8 cellular contexts compared by ENCODE assay signal in the genomic region with DNA sequence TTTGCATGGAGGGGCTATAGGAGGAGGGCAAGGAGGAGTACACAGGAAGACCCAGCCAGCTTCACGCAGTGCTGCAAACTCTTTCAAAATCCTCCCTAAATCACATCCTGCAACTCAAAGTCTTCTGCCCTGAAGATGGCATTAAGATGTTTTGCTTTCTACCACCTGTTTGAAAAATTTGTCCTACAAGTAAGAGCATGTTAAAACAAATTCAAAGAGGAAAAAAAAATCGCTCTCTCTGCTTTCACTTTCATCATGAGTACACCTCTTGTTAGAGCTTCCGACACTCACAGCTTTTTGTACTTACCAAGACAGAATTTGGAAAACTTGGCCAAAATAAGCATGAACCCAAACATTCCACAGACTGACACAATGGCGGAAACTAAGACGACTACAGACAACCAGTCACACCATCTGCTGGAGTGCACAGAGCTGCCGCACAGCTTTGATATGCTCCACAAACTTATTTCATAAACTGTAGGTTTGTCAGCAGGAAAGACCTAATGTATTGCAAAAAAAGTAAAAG. TPM values are rescaled to one million over a fixed set of nuclear protein-coding genes. Genes with fewer than 3 reads are reported as not detected.
DNase-seq lines count a peak whose midpoint lies in the region; ATAC-seq and TF ChIP-seq lines count a peak whose summit lies in the region.

No MANE protein-coding gene starts in this region.

- peak; percentile 15 for DNase-seq in NCI-H2029 (lab: John Stamatoyannopoulos, UW)
- DNase-seq in NCI-H2029 treated with DMSO at 0.1 percent for 48 hours (lab: John Stamatoyannopoulos, UW): no peak
- no peak for DNase-seq in HFF-Myc (ENCODE audit: extremely low read depth, low read depth)
- DNase-seq in OCI-M1 (lab: John Stamatoyannopoulos, UW): peak; percentile 82
- DNase-seq in naive B cell: peak; percentile 38
- DNase-seq in NCI-H1694 treated with DMSO at 0.1 percent for 48 hours (lab: John Stamatoyannopoulos, UW): no peak
- no peak for DNase-seq in NCI-H2107 treated with DMSO at 0.1 percent for 48 hours (lab: John Stamatoyannopoulos, UW; ENCODE audit: unreplicated experiment)

- H3K4me3 Mint-ChIP-seq in dendritic cell treated with granulocyte-macrophage colony-stimulating factor and Interleukin-4, amounts not matched to agents 40 ng/mL and 50 ng/mL, for 4 days: peak overlapping the region; percentile 76
- peak overlapping the region; percentile 85 to 97 (median 92) for H3K4me3 Mint-ChIP-seq in naive B cell

- no peak for TF ChIP-seq CTCF in HFF-Myc (IDR thresholded peaks at IDR 0.05; ENCODE audit: low read depth, low read length, missing control alignments)

- H3K36me3 Mint-ChIP-seq in dendritic cell treated with granulocyte-macrophage colony-stimulating factor and Interleukin-4, amounts not matched to agents 40 ng/mL and 50 ng/mL, for 4 days (ENCODE audit: low read depth): no peaks in the 10 kb centered on the region
- H3K36me3 Mint-ChIP-seq in naive B cell: no peaks in the 10 kb centered on the region

- peak; percentile 65 to 68 for ATAC-seq in naive B cell (ENCODE audit: low read depth in 2 of 2)

- no peaks in the 10 kb centered on the region for H3K9me3 Mint-ChIP-seq in dendritic cell treated with granulocyte-macrophage colony-stimulating factor and Interleukin-4, amounts not matched to agents 40 ng/mL and 50 ng/mL, for 4 days
- H3K9me3 Mint-ChIP-seq in naive B cell: no peaks in the 10 kb centered on the region

- peak overlapping the region; percentile 38 for H3K4me3 ChIP-seq in HFF-Myc (replicated peaks; ENCODE audit: low read depth, low read length)

- peaks cover 6% of the 10 kb centered on the region for H3K4me1 Mint-ChIP-seq in dendritic cell treated with granulocyte-macrophage colony-stimulating factor and Interleukin-4, amounts not matched to agents 40 ng/mL and 50 ng/mL, for 4 days (ENCODE audit: low read depth)
- peaks cover 9 to 41% (median 24%) of the 10 kb centered on the region in 3 donors for H3K4me1 Mint-ChIP-seq in naive B cell

- H3K27me3 Mint-ChIP-seq in dendritic cell treated with granulocyte-macrophage colony-stimulating factor and Interleukin-4, amounts not matched to agents 40 ng/mL and 50 ng/mL, for 4 days: no peaks in the 10 kb centered on the region
- H3K27me3 Mint-ChIP-seq in naive B cell: no peaks in the 10 kb centered on the region

- intact Hi-C loops in dendritic cell treated with granulocyte-macrophage colony-stimulating factor and Interleukin-4, amounts not matched to agents 40 ng/mL and 50 ng/mL, for 4 days (cut with micrococcal nuclease): no loop called here

- peak overlapping the region; percentile 90 for H3K27ac Mint-ChIP-seq in dendritic cell treated with granulocyte-macrophage colony-stimulating factor and Interleukin-4, amounts not matched to agents 40 ng/mL and 50 ng/mL, for 4 days
- peak overlapping the region; percentile 77 to 98 (median 92) for H3K27ac Mint-ChIP-seq in naive B cell

RNA-seq across cellular contexts. Expression of a gene that starts 21.3 kb away (rescaled TPM):
- polyA plus RNA-seq in naive B cell (ENCODE audit: low read depth in 6 of 6): 10 to 100 TPM; 18.8 to 31.2 (median 27.8) TPM

Comparison
In these comparisons a context has a peak if more than half of its experiments do, and no peak if none do; other contexts are left out.
1. DNase-seq: peak in NCI-H2029 (single experiment), OCI-M1 (single experiment) and naive B cell (single experiment); none in NCI-H2029 treated with DMSO at 0.1 percent for 48 hours (single experiment), HFF-Myc (single experiment), NCI-H1694 treated with DMSO at 0.1 percent for 48 hours (single experiment) and NCI-H2107 treated with DMSO at 0.1 percent for 48 hours (single experiment).